In the genomic region with DNA sequence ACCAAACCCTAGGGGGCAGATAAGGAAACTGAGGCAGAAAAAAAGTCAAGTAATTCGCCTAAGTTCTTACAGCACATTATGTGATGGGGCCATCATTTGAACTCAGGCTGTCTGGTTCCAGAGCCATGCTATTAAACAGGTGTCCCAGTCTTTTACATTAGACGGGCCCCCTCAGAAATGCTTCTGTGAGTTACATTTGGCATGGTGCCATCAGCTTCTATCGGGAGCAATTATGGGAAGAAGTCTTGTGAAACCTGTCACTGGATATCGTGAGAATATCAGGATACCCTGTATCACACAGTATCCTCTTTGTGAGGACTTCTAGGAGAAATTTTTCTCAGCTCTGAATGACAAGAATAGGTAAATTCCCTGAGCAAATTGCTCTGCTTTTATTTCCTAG, we compare ENCODE assay signal across 23 cellular contexts.
"Had no signal": no experiment of that assay in that cellular context is flagged by ENCODE, and none has a peak within 500 bp of the region (broad histone marks: within the 10 kb centered on the region; RNA-seq: fewer than 3 reads in every experiment).

No MANE protein-coding gene starts in this region.

- DNase-seq: activated B cell treated with CpG ODN at 0.5 μM for 24 hours; activated CD4-positive, alpha-beta memory T cell treated with anti-CD3 and anti-CD28 coated beads for 36 hours; activated CD4-positive, alpha-beta T cell treated with anti-CD3 and anti-CD28 coated beads, Interleukin-2, amount 10 ng/mL, durations not matched to agents 7 days and 5 days; activated CD8-positive, alpha-beta memory T cell treated with anti-CD3 and anti-CD28 coated beads for 24 hours; activated gamma-delta T cell; activated naive CD4-positive, alpha-beta T cell treated with anti-CD3 and anti-CD28 coated beads for 36 hours; activated T-cell treated with anti-CD3 and anti-CD28 coated beads, Interleukin-2, amount 50 U/mL, for 48 hours; amygdala; cortex of kidney; KG1; NCI-H1048; NCI-H1417 treated with DMSO at 0.1 percent for 48 hours; NCI-H1694; NCI-H2029; NCI-H446; NCI-H748 treated with DMSO at 0.1 percent for 48 hours; Peyer's patch; Right ventricle myocardium superior; T-helper 2 cell; T1000 had no signal

- H3K27me3 ChIP-seq: Peyer's patch, SJCRH30 had no signal

- H3K27ac ChIP-seq: Peyer's patch, RWPE1, SJCRH30 had no signal

- H3K4me3 ChIP-seq: Peyer's patch, SJCRH30 had no signal

- ATAC-seq: activated T-helper 17 cell treated with anti-CD3 and anti-CD28 coated beads, Interleukin-2, amount 50 U/mL, for 72 hours had no signal

- H3K9me3 ChIP-seq: Peyer's patch, SJCRH30 had no signal

- H3K36me3 ChIP-seq: Peyer's patch, SJCRH30 had no signal
